Comparison of ENCODE assay signal across 16 cellular contexts in genomic region chr10:47062801-47063200, GRCh38.
DNase-seq lines count a peak whose midpoint lies in the region; ATAC-seq and TF ChIP-seq lines count a peak whose summit lies in the region.
"Had no signal": no experiment of that assay in that cellular context is flagged by ENCODE, and none has a peak within 500 bp of the region (broad histone marks: within the 10 kb centered on the region; RNA-seq: fewer than 3 reads in every experiment).

No MANE protein-coding gene starts in this region.

- no peaks in the 10 kb centered on the region for H3K36me3 ChIP-seq in HCT116 (ENCODE audit: control insufficient read depth in 1 of 2, insufficient read depth in 2 of 2, low read length in 2 of 2)
- H3K36me3 ChIP-seq in SJCRH30, result no peaks in the 10 kb centered on the region
- H3K36me3 ChIP-seq: heart left ventricle, pancreas had no signal

- BruUV-seq in HCT116 (replicated peaks; lab: Mats Ljungman, UMichigan), result no TSS peak

- no peaks in the 10 kb centered on the region for H3K9me2 ChIP-seq in HCT116 (ENCODE audit: insufficient read depth)

- no peak for TF ChIP-seq POLR2A in HCT116 (IDR thresholded peaks at IDR 0.05; ENCODE audit: borderline replicate concordance, extremely low read depth, insufficient read depth, insufficient read length)

- H3K9me3 ChIP-seq in HCT116 (ENCODE audit: control insufficient read depth in 1 of 2, insufficient read depth in 1 of 2, low read depth in 1 of 2, low read length in 2 of 2) (no peaks in the 10 kb centered on the region), SJCRH30 (replicated peaks) (no peaks in the 10 kb centered on the region)
- H3K9me3 ChIP-seq: heart left ventricle, pancreas had no signal

- CTCF ChIA-PET in HCT116 (lab: Charles Lee), result interaction anchor here (1.3 kb wide), 1 partner anchor 15 kb away, joined by 3 read pairs; no protein-coding TSS in a partner anchor

- RAD21 ChIA-PET in HCT116 (lab: Charles Lee; ENCODE audit: low non-redundant PET in 1 of 2, low total read pairs in 2 of 2, uncharacterized antibody in 2 of 2, unreplicated experiment in 2 of 2), result no interaction called here

- peaks cover 34% of the 10 kb centered on the region; the same call in 1 of the 2 replicates for H3K27me3 ChIP-seq in HCT116 (ENCODE audit: insufficient read depth, low read length)
- H3K27me3 ChIP-seq in SJCRH30, result no peaks in the 10 kb centered on the region
- H3K27me3 ChIP-seq: pancreas had no signal

- H3K4me1 ChIP-seq in HCT116 (ENCODE audit: control insufficient read depth in 1 of 2, insufficient read depth in 2 of 2, low read length in 2 of 2), result no peaks in the 10 kb centered on the region
- no peaks in the 10 kb centered on the region for H3K4me1 ChIP-seq in SJCRH30
- H3K4me1 ChIP-seq: pancreas had no signal

- H3K4me3 ChIP-seq in HCT116 (replicated peaks in 1 of 2; ENCODE audit: low read depth in 1 of 2, low read length in 2 of 2) (no peak overlapping the region), astrocyte of the spinal cord (ENCODE audit: low read depth, low read length) (no peak overlapping the region), SJCRH30 (no peak overlapping the region)
- H3K4me3 ChIP-seq: heart left ventricle, pancreas had no signal

- TF ChIP-seq CTCF in AG09319 (IDR thresholded peaks at IDR 0.05; ENCODE audit: low read depth, low read length), result peak; percentile 42
- TF ChIP-seq CTCF in HCT116 (IDR thresholded peaks at IDR 0.05 in 2 of 3, conservative IDR thresholded peaks at IDR 0.05 in 1 of 3; ENCODE audit: borderline replicate concordance in 1 of 3, insufficient read depth in 1 of 3, low read depth in 2 of 3, low read length in 2 of 3), result peak; percentile 13 to 39 (median 33); a peak in 5 of 6 replicates
- peak; percentile 45 for TF ChIP-seq CTCF in astrocyte of the spinal cord (IDR thresholded peaks at IDR 0.05; ENCODE audit: low read depth, low read length)

- no peak overlapping the region for H3K27ac ChIP-seq in HCT116 (ENCODE audit: low read depth, low read length)
- no peak overlapping the region for H3K27ac ChIP-seq in SJCRH30
- H3K27ac ChIP-seq: heart left ventricle, pancreas had no signal

- no peaks in the 10 kb centered on the region for H3K79me2 ChIP-seq in HCT116 (ENCODE audit: insufficient read depth, low read length)

- in situ Hi-C loops in astrocyte of the spinal cord (cut with HindIII; ENCODE audit: low sequenced_read_pairs), result no loop called here

- ATAC-seq in HCT116, result peak; percentile 67; the same call in 1 of the 2 replicates
- no peak for ATAC-seq in HG03571 (IDR thresholded peaks at IDR 0.05; ENCODE audit: unreplicated experiment)
- ATAC-seq: activated CD8-positive, alpha-beta T cell treated with anti-CD3 and anti-CD28 coated beads for 36 hours; heart left ventricle; T-helper 17 cell had no signal

- no peak for DNase-seq in AG09319 (ENCODE audit: extremely low read depth, low read depth)
- no peak for DNase-seq in HCT116 (ENCODE audit: low read depth, low spot score)
- DNase-seq in astrocyte of the spinal cord (ENCODE audit: low read depth, low spot score), result no peak
- DNase-seq in iris pigment epithelial cell (ENCODE audit: low read depth), result peak; percentile 9
- no peak for DNase-seq in NCI-H1417 treated with DMSO at 0.1 percent for 48 hours (lab: John Stamatoyannopoulos, UW)
- no peak for DNase-seq in SJCRH30
- DNase-seq in SKM-1 (lab: John Stamatoyannopoulos, UW; ENCODE audit: unreplicated experiment), result no peak
- DNase-seq: activated CD8-positive, alpha-beta T cell treated with anti-CD3 and anti-CD28 coated beads for 36 hours; CD8-positive, alpha-beta memory T cell; heart left ventricle; NCI-H2081; pancreas; stimulated activated CD4-positive, alpha-beta T cell treated with anti-CD3 and anti-CD28 coated beads, Interleukin-2, amount 100 ng/mL, for 48 hours; stimulated activated naive CD4-positive, alpha-beta T cell; T-helper 17 cell had no signal

- POLR2A ChIA-PET in HCT116 (lab: Charles Lee), result no interaction called here

- no peaks in the 10 kb centered on the region for H4K20me1 ChIP-seq in HCT116 (ENCODE audit: insufficient read depth)

- no peak overlapping the region for H3K4me2 ChIP-seq in HCT116 (ENCODE audit: low read length)

- H2AFZ ChIP-seq in HCT116 (ENCODE audit: low read depth, low read length, poor library complexity, severe bottlenecking), result no peak overlapping the region

- H3K9ac ChIP-seq in HCT116 (ENCODE audit: low read length), result no peak overlapping the region

- intact Hi-C loops in HCT116 (cut with micrococcal nuclease), result no loop called here

- peak; percentile 41; the same call in 1 of the 2 replicates for TF ChIP-seq RAD21 in HCT116 (IDR thresholded peaks at IDR 0.05; ENCODE audit: low read depth)

TF ChIP-seq in HCT116, 20 proteins besides CTCF, POLR2A, EP300 and RAD21:
- no peak for TF ChIP-seq JUND (IDR thresholded peaks at IDR 0.05)
- TF ChIP-seq EZH2 (IDR thresholded peaks at IDR 0.05), result no peak
- TF ChIP-seq ELF1 (IDR thresholded peaks at IDR 0.05; ENCODE audit: borderline replicate concordance, low read depth), result no peak
- TF ChIP-seq EZH2phosphoT487 (IDR thresholded peaks at IDR 0.05; ENCODE audit: borderline replicate concordance), result no peak
- no peak for TF ChIP-seq ZNF274 (IDR thresholded peaks at IDR 0.05; ENCODE audit: low read depth, low read length)
- no peak for TF ChIP-seq SRF (IDR thresholded peaks at IDR 0.05; ENCODE audit: low read depth)
- no peak for TF ChIP-seq TCF7L2 (IDR thresholded peaks at IDR 0.05; ENCODE audit: borderline replicate concordance, extremely low read depth, insufficient read depth, insufficient read length)
- TF ChIP-seq SIN3A (IDR thresholded peaks at IDR 0.05; ENCODE audit: low read depth), result no peak
- no peak for TF ChIP-seq ZBTB33 (IDR thresholded peaks at IDR 0.05; ENCODE audit: extremely low read depth, insufficient replicate concordance, low read length)
- no peak for TF ChIP-seq ZFX (IDR thresholded peaks at IDR 0.05)
- no peak for TF ChIP-seq FOSL1 (IDR thresholded peaks at IDR 0.05; ENCODE audit: low read depth)
- TF ChIP-seq REST (IDR thresholded peaks at IDR 0.05; ENCODE audit: low read depth), result no peak
- no peak for TF ChIP-seq EGR1 (IDR thresholded peaks at IDR 0.05; ENCODE audit: low read depth)
- TF ChIP-seq CEBPB (IDR thresholded peaks at IDR 0.05; ENCODE audit: low read depth), result no peak
- TF ChIP-seq ATF3 (IDR thresholded peaks at IDR 0.05), result no peak
- TF ChIP-seq SP1 (IDR thresholded peaks at IDR 0.05; ENCODE audit: low read depth), result no peak
